In the genomic region with DNA sequence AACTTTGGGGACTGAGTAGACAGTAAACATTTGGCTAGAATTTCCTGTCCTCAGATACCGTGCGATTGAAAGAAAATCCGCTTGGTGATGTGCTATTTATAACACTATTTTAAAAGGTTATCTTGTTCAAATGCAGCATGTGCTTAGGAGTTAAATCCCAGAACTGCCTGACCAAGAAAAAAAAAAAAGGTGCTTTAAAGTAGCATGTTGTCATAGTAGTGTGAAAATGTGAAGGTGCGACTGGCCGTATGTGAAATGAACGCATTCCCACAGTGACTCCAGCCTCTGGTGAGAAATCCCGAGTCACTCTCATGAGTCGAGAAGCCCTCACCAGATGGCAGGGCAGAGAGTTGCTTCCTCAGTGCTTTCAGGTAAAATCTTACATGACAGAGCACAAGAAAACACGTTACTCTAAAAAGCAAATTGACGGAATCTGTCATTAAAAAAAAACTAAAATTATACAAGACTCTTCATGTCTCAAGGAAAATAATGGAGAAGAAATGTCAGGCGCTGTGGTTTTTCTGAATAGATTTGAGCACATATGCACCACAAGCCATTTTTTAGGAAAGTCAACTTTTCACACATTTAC, we compare ENCODE assay signal across 9 cellular contexts. TPM values are rescaled to one million over a fixed set of nuclear protein-coding genes. Genes with fewer than 3 reads are reported as not detected.
A peak's percentile ranks its signal among the peaks of the same experiment; 100 is the strongest.
DNase-seq lines count a peak whose midpoint lies in the region; ATAC-seq and TF ChIP-seq lines count a peak whose summit lies in the region.
"Had no signal": no experiment of that assay in that cellular context is flagged by ENCODE, and none has a peak within 500 bp of the region (broad histone marks: within the 10 kb centered on the region; RNA-seq: fewer than 3 reads in every experiment).

No MANE protein-coding gene starts in this region.

- H3K27me3 ChIP-seq in mammary epithelial cell (ENCODE audit: insufficient read depth, low read length): no peaks in the 10 kb centered on the region
- H3K27me3 ChIP-seq in upper lobe of right lung: no peaks in the 10 kb centered on the region

- H3K4me3 Mint-ChIP-seq in MCF 10A (ENCODE audit: unreplicated experiment): no peak overlapping the region
- H3K4me3 Mint-ChIP-seq in activated CD8-positive, alpha-beta T cell treated with anti-CD3 and anti-CD28 coated beads for 36 hours: no peak overlapping the region

- peak; percentile 73 for DNase-seq in mammary epithelial cell
- DNase-seq in MCF 10A (ENCODE audit: unreplicated experiment): no peak
- DNase-seq in activated CD8-positive, alpha-beta T cell treated with anti-CD3 and anti-CD28 coated beads for 36 hours: peak; percentile 48
- peak; percentile 50 for DNase-seq in inferior parietal cortex (ENCODE audit: extremely low spot score)
- no peak for DNase-seq in upper lobe of right lung
- no peak for DNase-seq in SW 1271 (lab: John Stamatoyannopoulos, UW)
- DNase-seq in NCI-H446 treated with DMSO at 0.1 percent for 48 hours (lab: John Stamatoyannopoulos, UW): no peak
- DNase-seq: DMS 273 treated with DMSO at 0.1 percent for 48 hours had no signal

- H3K36me3 Mint-ChIP-seq in MCF 10A (ENCODE audit: insufficient read depth, unreplicated experiment): no peaks in the 10 kb centered on the region
- H3K36me3 Mint-ChIP-seq in activated CD8-positive, alpha-beta T cell treated with anti-CD3 and anti-CD28 coated beads for 36 hours (ENCODE audit: low read depth): no peaks in the 10 kb centered on the region

- H3K79me2 ChIP-seq in mammary epithelial cell (ENCODE audit: insufficient read depth, low read length): no peaks in the 10 kb centered on the region

- H3K9ac ChIP-seq in mammary epithelial cell (ENCODE audit: insufficient read depth, low read length): no peak overlapping the region

- dilution Hi-C loops in mammary epithelial cell (cut with HindIII; ENCODE audit: low sequenced_read_pairs): loop anchor here (5.0 to 25.0 kb wide), 4 partner anchors 441 to 961 kb away; no protein-coding TSS in a partner anchor

- H3K4me1 ChIP-seq in mammary epithelial cell (ENCODE audit: insufficient read depth, low read length) (peaks cover 30% of the 10 kb centered on the region), upper lobe of right lung (peaks cover 52% of the 10 kb centered on the region)

- no peaks in the 10 kb centered on the region for H3K9me3 ChIP-seq in mammary epithelial cell (replicated peaks; ENCODE audit: insufficient read depth, low read length)
- H3K9me3 ChIP-seq in upper lobe of right lung: no peaks in the 10 kb centered on the region

- H3K27ac Mint-ChIP-seq in MCF 10A (ENCODE audit: low read depth, unreplicated experiment): no peak overlapping the region
- H3K27ac Mint-ChIP-seq in activated CD8-positive, alpha-beta T cell treated with anti-CD3 and anti-CD28 coated beads for 36 hours: no peak overlapping the region

- no peaks in the 10 kb centered on the region for H3K27me3 Mint-ChIP-seq in MCF 10A (ENCODE audit: insufficient read depth, unreplicated experiment)
- H3K27me3 Mint-ChIP-seq in activated CD8-positive, alpha-beta T cell treated with anti-CD3 and anti-CD28 coated beads for 36 hours: no peaks in the 10 kb centered on the region

- intact Hi-C loops in mammary epithelial cell (cut with micrococcal nuclease): no loop called here
- intact Hi-C loops in MCF 10A (cut with micrococcal nuclease): no loop called here
- intact Hi-C loops in activated CD8-positive, alpha-beta T cell treated with anti-CD3 and anti-CD28 coated beads for 36 hours (cut with micrococcal nuclease): loop anchor here (10.0 kb wide), 1 partner anchor 331 kb away; no protein-coding TSS in a partner anchor
- intact Hi-C loops in upper lobe of right lung (cut with DNase I): no loop called here

- in situ Hi-C loops in mammary epithelial cell (cut with MboI; ENCODE audit: low sequenced_read_pairs in 2 of 2): no loop called here

- H3K36me3 ChIP-seq in mammary epithelial cell (ENCODE audit: insufficient read depth, low read length) (no peaks in the 10 kb centered on the region), upper lobe of right lung (no peaks in the 10 kb centered on the region)

- TF ChIP-seq CTCF in mammary epithelial cell (conservative IDR thresholded peaks at IDR 0.05 in 1 of 2, IDR thresholded peaks at IDR 0.05 in 1 of 2; ENCODE audit: extremely low read depth in 1 of 2, insufficient read depth in 1 of 2, low read depth in 1 of 2, low read length in 2 of 2) (no peak), MCF 10A (IDR thresholded peaks at IDR 0.05; ENCODE audit: unreplicated experiment) (no peak), upper lobe of right lung (IDR thresholded peaks at IDR 0.05) (no peak)
- TF ChIP-seq CTCF in activated CD8-positive, alpha-beta T cell treated with anti-CD3 and anti-CD28 coated beads for 36 hours (IDR thresholded peaks at IDR 0.05): no peak

- no peak overlapping the region for H2AFZ ChIP-seq in mammary epithelial cell (ENCODE audit: low read depth, low read length)

- ATAC-seq in activated CD8-positive, alpha-beta T cell treated with anti-CD3 and anti-CD28 coated beads for 36 hours: no peak
- ATAC-seq in upper lobe of right lung: no peak
- ATAC-seq in HG03159 (IDR thresholded peaks at IDR 0.05; ENCODE audit: unreplicated experiment): no peak

- H3K4me1 Mint-ChIP-seq in MCF 10A (ENCODE audit: insufficient read depth, unreplicated experiment): peaks cover 23% of the 10 kb centered on the region
- H3K4me1 Mint-ChIP-seq in activated CD8-positive, alpha-beta T cell treated with anti-CD3 and anti-CD28 coated beads for 36 hours (ENCODE audit: low read depth): peaks cover 70% of the 10 kb centered on the region

- BruUV-seq in mammary epithelial cell (replicated peaks; lab: Mats Ljungman, UMichigan) (no TSS peak), MCF 10A (replicated peaks; lab: Mats Ljungman, UMichigan) (no TSS peak)

- POLR2A ChIA-PET in MCF 10A (lab: Yijun Ruan, JAX): interaction anchor here (3.9 kb wide), 1 partner anchor 19 kb away, joined by 45 read pairs; a partner anchor contains a TSS
- POLR2A ChIA-PET in activated CD8-positive, alpha-beta T cell treated with anti-CD3 and anti-CD28 coated beads for 36 hours (lab: Charles Lee): interaction anchor here (0.8 to 6.1 kb wide), 2 partner anchors 20 to 606 kb away, joined by 3 to 108 read pairs; a partner anchor contains a TSS

- no peaks in the 10 kb centered on the region for H3K9me3 Mint-ChIP-seq in MCF 10A (ENCODE audit: unreplicated experiment)
- no peaks in the 10 kb centered on the region for H3K9me3 Mint-ChIP-seq in activated CD8-positive, alpha-beta T cell treated with anti-CD3 and anti-CD28 coated beads for 36 hours

- no peak overlapping the region for H3K4me3 ChIP-seq in mammary epithelial cell (replicated peaks in 1 of 3; ENCODE audit: insufficient read depth in 1 of 3, low read depth in 2 of 3, low read length in 3 of 3)
- H3K4me3 ChIP-seq in upper lobe of right lung: no peak overlapping the region

- CTCF ChIA-PET in mammary epithelial cell (lab: Charles Lee; ENCODE audit: low non-redundant PET) (no interaction called here), MCF 10A (lab: Yijun Ruan, JAX) (interaction anchor here (0.6 to 0.7 kb wide), 2 partner anchors 336 to 615 kb away, joined by 3 to 4 read pairs; no protein-coding TSS in a partner anchor)
- CTCF ChIA-PET in activated CD8-positive, alpha-beta T cell treated with anti-CD3 and anti-CD28 coated beads for 36 hours (lab: Charles Lee): no interaction called here

- no peaks in the 10 kb centered on the region for H4K20me1 ChIP-seq in mammary epithelial cell (ENCODE audit: insufficient read depth, low read length)

- H3K27ac ChIP-seq in mammary epithelial cell (ENCODE audit: insufficient read depth, low read depth, low read length): peak overlapping the region; percentile 100
- peak overlapping the region; percentile 88 for H3K27ac ChIP-seq in upper lobe of right lung

- WGBS in mammary epithelial cell (ENCODE audit: low coverage, missing lambda C conversion rate): 77% methylated on average over 11 of the region's 11 CpGs

- no peak overlapping the region for H3K4me2 ChIP-seq in mammary epithelial cell (ENCODE audit: insufficient read depth, low read depth, low read length)

RNA-seq across cellular contexts. Expression of a gene that starts 18.4 kb away (rescaled TPM):
- total RNA-seq in mammary epithelial cell: 100 to 1,000 TPM in 1 of 2 donors, 10 to 100 TPM in 1; 95.4 to 268 TPM
- 125 TPM for polyA plus RNA-seq in mammary epithelial cell
- 330 TPM for polyA minus RNA-seq in mammary epithelial cell
- 253 and 282 TPM in 2 replicates for total RNA-seq in MCF 10A (2022)
- total RNA-seq in activated CD8-positive, alpha-beta T cell treated with anti-CD3 and anti-CD28 coated beads for 36 hours: 100 to 1,000 TPM; 116 to 120 TPM
- 247 TPM for total RNA-seq in upper lobe of right lung

Comparison
In these comparisons a context has a peak if more than half of its experiments do, and no peak if none do; other contexts are left out.
1. DNase-seq: peak in mammary epithelial cell (single experiment), activated CD8-positive, alpha-beta T cell treated with anti-CD3 and anti-CD28 coated beads for 36 hours (single experiment) and inferior parietal cortex (single experiment); none in MCF 10A (single experiment), upper lobe of right lung (single experiment), SW 1271 (0 of 2) and NCI-H446 treated with DMSO at 0.1 percent for 48 hours (single experiment).